Comparison of ENCODE assay signal across 23 cellular contexts in the genomic region with DNA sequence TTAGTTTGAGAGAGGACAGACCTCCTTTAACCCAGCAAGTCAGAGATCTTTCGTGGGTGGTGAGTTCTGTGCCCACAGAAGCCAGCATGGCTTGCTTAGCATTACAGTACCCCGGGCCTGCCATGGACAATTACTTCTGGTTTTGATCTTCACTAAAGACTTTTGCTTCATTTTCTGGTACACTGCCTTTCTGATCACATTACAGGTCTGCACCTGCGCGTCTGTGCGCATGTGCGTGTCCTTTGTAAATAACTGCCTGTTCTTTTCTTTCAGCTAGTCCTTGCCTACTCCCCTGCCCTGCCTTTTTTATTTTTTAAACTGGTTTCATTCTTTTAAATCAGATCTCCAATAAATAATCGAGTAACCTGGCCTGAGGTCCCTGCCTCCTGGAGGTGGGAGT. TPM values are rescaled to one million over a fixed set of nuclear protein-coding genes. Genes with fewer than 3 reads are reported as not detected.
DNase-seq lines count a peak whose midpoint lies in the region; ATAC-seq, FAIRE-seq and TF ChIP-seq lines count a peak whose summit lies in the region.
"Had no signal": no experiment of that assay in that cellular context is flagged by ENCODE, and none has a peak within 500 bp of the region (broad histone marks: within the 10 kb centered on the region; RNA-seq: fewer than 3 reads in every experiment).

No MANE protein-coding gene starts in this region.

- H3K27me3 ChIP-seq in prostate gland (replicated peaks; ENCODE audit: insufficient read depth), result no peaks in the 10 kb centered on the region
- H3K27me3 ChIP-seq: SJCRH30 had no signal

- H3K4me3 ChIP-seq in prostate gland, result no peak overlapping the region
- H3K4me3 ChIP-seq: SJCRH30 had no signal

- H3K4me1 ChIP-seq in prostate gland (replicated peaks), result no peaks in the 10 kb centered on the region
- H3K4me1 ChIP-seq: SJCRH30 had no signal

- FAIRE-seq in D721Med (lab: Jason Lieb, UNC), result no peak
- FAIRE-seq: G401.6, GM12892, HTR-8/SVneo had no signal

- no peak overlapping the region for H3K4me3 Mint-ChIP-seq in effector memory CD8-positive, alpha-beta T cell
- H3K4me3 Mint-ChIP-seq: T-helper 2 cell treated with Interferon-gamma antibody and Interleukin-4, amounts not matched to agents 5 μg/mL and 100 μg/mL, for 36 hours had no signal

- H3K9me3 Mint-ChIP-seq in effector memory CD8-positive, alpha-beta T cell, result no peaks in the 10 kb centered on the region
- H3K9me3 Mint-ChIP-seq: T-helper 2 cell treated with Interferon-gamma antibody and Interleukin-4, amounts not matched to agents 5 μg/mL and 100 μg/mL, for 36 hours had no signal

- no peaks in the 10 kb centered on the region for H3K9me3 ChIP-seq in prostate gland
- H3K9me3 ChIP-seq: SJCRH30 had no signal

- peaks cover 39 to 48% of the 10 kb centered on the region in 2 donors for H3K27me3 Mint-ChIP-seq in effector memory CD8-positive, alpha-beta T cell

- no peak for ATAC-seq in effector memory CD8-positive, alpha-beta T cell (replicated peaks)

- no peak for TF ChIP-seq POLR2A in prostate gland (IDR thresholded peaks at IDR 0.05)

- no peaks in the 10 kb centered on the region for H3K36me3 Mint-ChIP-seq in effector memory CD8-positive, alpha-beta T cell (ENCODE audit: insufficient read depth)

- intact Hi-C loops in prostate gland (cut with DNase I), result no loop called here

- H3K36me3 ChIP-seq in prostate gland, result no peaks in the 10 kb centered on the region
- H3K36me3 ChIP-seq: SJCRH30 had no signal

- H3K4me1 Mint-ChIP-seq in effector memory CD8-positive, alpha-beta T cell (ENCODE audit: low read depth in 2 of 2), result peaks cover 6 to 8% of the 10 kb centered on the region in 2 donors

- H3K27ac ChIP-seq in prostate gland, result no peak overlapping the region
- H3K27ac ChIP-seq: 22Rv1, C4-2B, RWPE1, SJCRH30 had no signal

- 67% methylated on average over 7 of the region's 7 CpGs for WGBS in prostate gland

- no peak overlapping the region for H3K27ac Mint-ChIP-seq in effector memory CD8-positive, alpha-beta T cell
- H3K27ac Mint-ChIP-seq: T-helper 2 cell treated with Interferon-gamma antibody and Interleukin-4, amounts not matched to agents 5 μg/mL and 100 μg/mL, for 36 hours had no signal

- DNase-seq in DMS53 (lab: John Stamatoyannopoulos, UW) (peak; percentile 28), DMS53 treated with DMSO at 0.1 percent for 48 hours (lab: John Stamatoyannopoulos, UW; ENCODE audit: unreplicated experiment) (no peak), NCI-H128 (lab: John Stamatoyannopoulos, UW; ENCODE audit: unreplicated experiment) (peak; percentile 14), NCI-H526 (lab: John Stamatoyannopoulos, UW) (peak; percentile 11 to 73), prostate gland (ENCODE audit: low spot score) (peak; percentile 32), D721Med (ENCODE audit: insufficient read length, low spot score) (no peak), NCI-H446 (lab: John Stamatoyannopoulos, UW) (no peak)
- DNase-seq in effector memory CD8-positive, alpha-beta T cell, result no peak
- DNase-seq: COR-L47; GOT3; MV-4-11; NCI-H187 treated with DMSO at 0.1 percent for 48 hours; NCI-H446 treated with DMSO at 0.1 percent for 48 hours; NK-92 treated with Interleukin-12 subunit alpha and Interleukin-12 subunit beta, amount 100 ng/mL, for 24 hours; SJCRH30; SW 1271 had no signal

- TF ChIP-seq CTCF in prostate gland (IDR thresholded peaks at IDR 0.05) (no peak), D721Med (IDR thresholded peaks at IDR 0.05; ENCODE audit: insufficient read depth, missing control alignments) (no peak)

RNA-seq across cellular contexts. Expression of a gene that starts 57.1 kb away (rescaled TPM):
- total RNA-seq in prostate gland, result 10 to 100 TPM; 28.8 to 30.3 TPM

Comparison
In these comparisons a context has a peak if more than half of its experiments do, and no peak if none do; other contexts are left out.
1. DNase-seq: peak in DMS53 (single experiment), NCI-H128 (single experiment), NCI-H526 (2 of 2) and prostate gland (single experiment); none in DMS53 treated with DMSO at 0.1 percent for 48 hours (single experiment), effector memory CD8-positive, alpha-beta T cell (0 of 3), D721Med (single experiment) and NCI-H446 (0 of 2).